In genomic region chr7:149790146-149790548, GRCh38 we compare ENCODE assay signal across 8 cellular contexts. TPM values are rescaled to one million over a fixed set of nuclear protein-coding genes. Genes with fewer than 3 reads are reported as not detected.
A peak's percentile ranks its signal among the peaks of the same experiment; 100 is the strongest.
DNase-seq lines count a peak whose midpoint lies in the region; ATAC-seq, FAIRE-seq and TF ChIP-seq lines count a peak whose summit lies in the region.

No MANE protein-coding gene starts in this region.

- no peak for TF ChIP-seq EP300 in K562 (IDR thresholded peaks at IDR 0.05; ENCODE audit: low read length)

- WGBS in K562 (ENCODE audit: insufficient coverage, low coverage, missing lambda C conversion rate) = 21% methylated on average over 55 of the region's 56 CpGs

- peak; percentile 55 to 75 for TF ChIP-seq RAD21 in K562 (CRISPR knock-in tag; conservative IDR thresholded peaks at IDR 0.05 in 1 of 2, IDR thresholded peaks at IDR 0.05 in 1 of 2)

- ATAC-seq in K562 = peak; percentile 87
- peak; percentile 43 for ATAC-seq in left colon
- ATAC-seq in upper lobe of right lung = peak; percentile 60
- ATAC-seq in HG03280 (IDR thresholded peaks at IDR 0.05; ENCODE audit: unreplicated experiment) = no peak

- H3K27me3 ChIP-seq in K562 (ENCODE audit: control insufficient read depth in 2 of 2, insufficient read depth in 2 of 2, low read length in 2 of 2) (peaks cover 7 to 65% of the 10 kb centered on the region in 2 experiments; a peak in 4 of 5 replicates), upper lobe of right lung (peaks cover 38% of the 10 kb centered on the region)

- H3K9ac ChIP-seq in K562 (ENCODE audit: insufficient read depth in 1 of 2, low read depth in 2 of 2, low read length in 2 of 2) = peak overlapping the region in 1 of 2 experiments; percentile 83; a peak in 2 of 4 replicates

- no peaks in the 10 kb centered on the region for H3K36me3 Mint-ChIP-seq in HFFc6 (ENCODE audit: low read depth)

- DNase-seq in AG08396 (ENCODE audit: low spot score) (peak; percentile 64), HFFc6 (no peak), K562 (ENCODE audit: extremely low read depth in 1 of 4, low spot score in 3 of 4) (peak; percentile 85 to 93 (median 90)), left colon (peak in 1 of 2 donors; percentile 38), upper lobe of right lung (peak; percentile 77), HTR-8/SVneo (ENCODE audit: insufficient read length, low spot score) (no peak), GM19240 (ENCODE audit: insufficient read length, low spot score) (no peak)

- no peak overlapping the region for H3K4me3 Mint-ChIP-seq in HFFc6

- H3K36me3 ChIP-seq in K562 (ENCODE audit: control insufficient read depth, insufficient read depth, low read length) = no peaks in the 10 kb centered on the region
- no peaks in the 10 kb centered on the region for H3K36me3 ChIP-seq in upper lobe of right lung

- TF ChIP-seq CTCF in HFFc6 (IDR thresholded peaks at IDR 0.05) (peak; percentile 42), K562 (IDR thresholded peaks at IDR 0.05 in 2 of 3, conservative IDR thresholded peaks at IDR 0.05 in 1 of 3; ENCODE audit: insufficient read depth in 2 of 3, low read depth in 1 of 3, low read length in 3 of 3) (peak; percentile 71 to 98 (median 95)), upper lobe of right lung (IDR thresholded peaks at IDR 0.05) (peak; percentile 50)

- H3K27ac ChIP-seq in K562 (ENCODE audit: extremely low read depth, low read depth, low read length) (no peak overlapping the region), upper lobe of right lung (no peak overlapping the region)

- H3K4me1 Mint-ChIP-seq in HFFc6 (ENCODE audit: low read depth) = no peaks in the 10 kb centered on the region

- no peaks in the 10 kb centered on the region for H3K79me2 ChIP-seq in K562 (ENCODE audit: control insufficient read depth, insufficient read depth, low read length)

- peak overlapping the region; percentile 64 for H3K4me2 ChIP-seq in K562 (ENCODE audit: insufficient read depth, low read length)

- in situ Hi-C loops in K562 (cut with MboI) = no loop called here

- H3K4me1 ChIP-seq in K562 (replicated peaks in 1 of 2; ENCODE audit: control insufficient read depth in 2 of 2, insufficient read depth in 2 of 2, low read length in 2 of 2) (peaks cover 4 to 76% of the 10 kb centered on the region in 2 experiments; a peak in 4 of 5 replicates), upper lobe of right lung (no peaks in the 10 kb centered on the region)

- peaks cover 15% of the 10 kb centered on the region for H3K27me3 Mint-ChIP-seq in HFFc6 (ENCODE audit: insufficient read depth)

- BruUV-seq in K562 (replicated peaks; lab: Mats Ljungman, UMichigan) = no TSS peak

- peak overlapping the region; percentile 91 for H2AFZ ChIP-seq in K562 (ENCODE audit: low read depth, low read length)

- CTCF ChIA-PET in K562 (lab: Yijun Ruan, JAX; ENCODE audit: low intra/inter-chr PET ratio) = interaction anchor here (1.2 to 2.1 kb wide), 2 partner anchors 121 to 127 kb away, joined by 4 to 13 read pairs; no protein-coding TSS in a partner anchor

- no peaks in the 10 kb centered on the region for H3K9me1 ChIP-seq in K562 (ENCODE audit: control insufficient read depth, insufficient read depth, low read length)

- H3K9me3 ChIP-seq in K562 (replicated peaks; ENCODE audit: control insufficient read depth, insufficient read depth, low read depth, low read length) = no peaks in the 10 kb centered on the region
- H3K9me3 ChIP-seq in upper lobe of right lung = no peaks in the 10 kb centered on the region

- no peak overlapping the region for H3K27ac Mint-ChIP-seq in HFFc6

- H4K20me1 ChIP-seq in K562 (replicated peaks; ENCODE audit: control insufficient read depth, insufficient read depth, low read length) = peaks cover 3% of the 10 kb centered on the region; the same call in 1 of the 2 replicates

- POLR2A ChIA-PET in K562 (lab: Yijun Ruan, JAX) = interaction anchor here (1.0 to 1.1 kb wide), 2 partner anchors 19 to 54 kb away, joined by 4 to 5 read pairs; no protein-coding TSS in a partner anchor

- no peak for TF ChIP-seq POLR2A in K562 (conservative IDR thresholded peaks at IDR 0.05)

- no peaks in the 10 kb centered on the region for H3K9me3 Mint-ChIP-seq in HFFc6

- intact Hi-C loops in K562 (cut with micrococcal nuclease) = no loop called here
- intact Hi-C loops in left colon (cut with DNase I, micrococcal nuclease) = no loop called here
- intact Hi-C loops in upper lobe of right lung (cut with DNase I) = no loop called here

- H3K4me3 ChIP-seq in K562 (no peak overlapping the region), upper lobe of right lung (no peak overlapping the region)

- FAIRE-seq in K562 (lab: Jason Lieb, UNC) = peak; percentile 55
- no peak for FAIRE-seq in HTR-8/SVneo (lab: Jason Lieb, UNC)

TF ChIP-seq in K562, 482 proteins besides CTCF, POLR2A, EP300 and RAD21 (continues in another document):
- peak; percentile 62 for TF ChIP-seq CREM (IDR thresholded peaks at IDR 0.05; ENCODE audit: low read depth)
- peak; percentile 20; the same call in 1 of the 2 replicates for TF ChIP-seq NFIC (IDR thresholded peaks at IDR 0.05)
- peak; percentile 93 for TF ChIP-seq CTBP1 (IDR thresholded peaks at IDR 0.05; ENCODE audit: borderline replicate concordance)
- TF ChIP-seq CREB1 (IDR thresholded peaks at IDR 0.05) = peak; percentile 55; the same call in 1 of the 2 replicates
- TF ChIP-seq CREB1 (CRISPR knock-in tag; IDR thresholded peaks at IDR 0.05) = no peak
- no peak for TF ChIP-seq THRA (IDR thresholded peaks at IDR 0.05)
- TF ChIP-seq GABPB1 (CRISPR knock-in tag; IDR thresholded peaks at IDR 0.05) = peak; percentile 55; the same call in 1 of the 2 replicates
- TF ChIP-seq L3MBTL2 (IDR thresholded peaks at IDR 0.05) = peak; percentile 80
- TF ChIP-seq RBM15 (IDR thresholded peaks at IDR 0.05; ENCODE audit: insufficient read depth, low read length) = no peak
- no peak for TF ChIP-seq MIER1 (IDR thresholded peaks at IDR 0.05; ENCODE audit: low read depth)
- 0 out of 2 replicates have a peak, but pooled peaks have one; percentile 52 for TF ChIP-seq CBX5 (IDR thresholded peaks at IDR 0.05; ENCODE audit: borderline replicate concordance, low read depth)

RNA-seq across cellular contexts. Expression of gene ZNF467, which starts 16.8 kb away (rescaled TPM):
- total RNA-seq in HFFc6 (2021; fragmentation: NEBNext Ultra II Directional; extraction: Animal tissue kit (Norgen Biotek cat#: 25700)) = 1 to 10 TPM in 3 of 6 experiments, under 1 TPM in 3; 0.68 to 1.7 (median 1.0) TPM
- 3.6 and 10.3 TPM in 2 replicates for total RNA-seq in K562 (2011; cell fraction: chromatin; rRNA removed; ENCODE audit: low replicate concordance)
- total RNA-seq in K562 (2011; cell fraction: nucleolus; rRNA removed) = 7.6 and 11.7 TPM in 2 replicates
- 5.1 and 5.6 TPM in 2 replicates for total RNA-seq in K562 (2011; cell fraction: nucleoplasm; rRNA removed)
- total RNA-seq in K562 (2014; rRNA removed) (2.8 and 4.6 TPM in 2 replicates), K562 (2014; rRNA removed; fragmentation: Illumina TruSeq; extraction: Trizol) (0.80 and 1.3 TPM in 2 replicates), K562 (2015; rRNA removed; fragmentation: Illumina TruSeq; extraction: Trizol) (1.6 and 2.0 TPM in 2 replicates), K562 (2021) (14.2 and 16.2 TPM in 2 replicates), left colon (1 to 10 TPM; 1.5 to 6.0 TPM), upper lobe of right lung (35.3 TPM)
- polyA plus RNA-seq in K562 (2011; rRNA removed) (2.4 and 3.9 TPM in 2 replicates), K562 (2014; fragmentation: Illumina TruSeq; extraction: Trizol) (1.7 and 3.2 TPM in 2 replicates), K562 (2014; fragmentation: Nextera tagmentation; extraction: Ambion mirVana) (under 1 TPM; 0.32 to 0.42 TPM), K562 (2014; rRNA removed) (6.6 and 8.3 TPM in 2 replicates)
- 3.2 and 8.5 TPM in 2 replicates for polyA plus RNA-seq in K562 (2011; cell fraction: cytosol; rRNA removed)
- polyA plus RNA-seq in K562 (2011; cell fraction: nucleus; rRNA removed) = 17.0 and 31.8 TPM in 2 replicates
- 15.3 and 17.0 TPM in 2 replicates for polyA plus RNA-seq in K562 (2012)
- polyA minus RNA-seq in K562 (2011; rRNA and poly(A)+ RNA removed) = 0.60 and 1.1 TPM in 2 replicates
- polyA minus RNA-seq in K562 (2011; cell fraction: cytosol; rRNA and poly(A)+ RNA removed) = 7.6 and 15.2 TPM in 2 replicates
- 3.4 and 4.0 TPM in 2 replicates for polyA minus RNA-seq in K562 (2011; cell fraction: nucleus; rRNA and poly(A)+ RNA removed)

RNA-seq across cellular contexts. Expression of gene ZNF862, which starts 48.0 kb away (rescaled TPM):
- 1 to 10 TPM; 5.2 to 8.2 (median 6.9) TPM for total RNA-seq in HFFc6 (2021; fragmentation: NEBNext Ultra II Directional; extraction: Animal tissue kit (Norgen Biotek cat#: 25700))
- 9.2 and 11.5 TPM in 2 replicates for total RNA-seq in K562 (2011; cell fraction: chromatin; rRNA removed; ENCODE audit: low replicate concordance)
- total RNA-seq in K562 (2011; cell fraction: nucleolus; rRNA removed) = 5.3 and 7.7 TPM in 2 replicates
- total RNA-seq in K562 (2011; cell fraction: nucleoplasm; rRNA removed) = 6.3 and 11.7 TPM in 2 replicates
- total RNA-seq in K562 (2014; rRNA removed) (1.8 and 3.1 TPM in 2 replicates), K562 (2014; rRNA removed; fragmentation: Illumina TruSeq; extraction: Trizol) (2.2 and 2.5 TPM in 2 replicates), K562 (2015; rRNA removed; fragmentation: Illumina TruSeq; extraction: Trizol) (3.4 and 3.9 TPM in 2 replicates), K562 (2021) (1.8 and 3.2 TPM in 2 replicates), left colon (10 to 100 TPM; 12.9 to 17.4 TPM), upper lobe of right lung (14.6 TPM)
- polyA plus RNA-seq in K562 (2011; rRNA removed) (3.6 and 9.5 TPM in 2 replicates), K562 (2014; fragmentation: Illumina TruSeq; extraction: Trizol) (1.8 TPM in 2 replicates), K562 (2014; fragmentation: Nextera tagmentation; extraction: Ambion mirVana) (1 to 10 TPM; 1.1 to 1.5 TPM), K562 (2014; rRNA removed) (2.4 and 2.6 TPM in 2 replicates)
- polyA plus RNA-seq in K562 (2011; cell fraction: cytosol; rRNA removed) = 1.7 and 5.3 TPM in 2 replicates
- polyA plus RNA-seq in K562 (2011; cell fraction: nucleus; rRNA removed) = 21.4 and 31.5 TPM in 2 replicates
- polyA plus RNA-seq in K562 (2012) = 1.7 and 8.3 TPM in 2 replicates
- polyA minus RNA-seq in K562 (2011; rRNA and poly(A)+ RNA removed) = 1.8 and 7.0 TPM in 2 replicates
- polyA minus RNA-seq in K562 (2011; cell fraction: cytosol; rRNA and poly(A)+ RNA removed) = 2.5 and 2.8 TPM in 2 replicates
- 8.2 and 30.1 TPM in 2 replicates for polyA minus RNA-seq in K562 (2011; cell fraction: nucleus; rRNA and poly(A)+ RNA removed)

Comparison
In these comparisons a context has a peak if more than half of its experiments do, and no peak if none do; other contexts are left out.
1. DNase-seq: peak in AG08396 (single experiment), K562 (4 of 4) and upper lobe of right lung (single experiment); none in HFFc6 (single experiment), HTR-8/SVneo (single experiment) and GM19240 (single experiment).
2. CTCF ChIP-seq: peak in every context shown above with its lines; median percentile 95 in K562; 50 in upper lobe of right lung; 42 in HFFc6.